Comparison of ENCODE assay signal across 10 cellular contexts in genomic region chr3:105798381-105798934, GRCh38.
DNase-seq lines count a peak whose midpoint lies in the region; ATAC-seq lines count a peak whose summit lies in the region.
"Had no signal": no experiment of that assay in that cellular context is flagged by ENCODE, and none has a peak within 500 bp of the region (broad histone marks: within the 10 kb centered on the region; RNA-seq: fewer than 3 reads in every experiment).

No MANE protein-coding gene starts in this region.

- peak overlapping the region; percentile 50 for H3K4me3 Mint-ChIP-seq in memory B cell

- no peaks in the 10 kb centered on the region for H3K36me3 Mint-ChIP-seq in memory B cell

- H3K27me3 Mint-ChIP-seq in memory B cell: no peaks in the 10 kb centered on the region

- H3K27ac Mint-ChIP-seq in memory B cell: peak overlapping the region; percentile 26

- H3K9me3 Mint-ChIP-seq in memory B cell: no peaks in the 10 kb centered on the region

- H3K4me1 Mint-ChIP-seq in memory B cell: peaks cover 42% of the 10 kb centered on the region

- DNase-seq in NOMO-1 treated with DMSO at 0.1 percent for 48 hours (lab: John Stamatoyannopoulos, UW; ENCODE audit: unreplicated experiment) (peak; percentile 72), memory B cell (ENCODE audit: low spot score in 2 of 2) (peak in 1 of 2 donors; percentile 28), SW480 (ENCODE audit: low spot score) (no peak), NCI-H226 (no peak), T-helper 9 cell (no peak)
- DNase-seq in stimulated activated naive CD4-positive, alpha-beta T cell treated with Interleukin-2 at 50 U/mL for 16 hours (lab: John Stamatoyannopoulos, UW): no peak
- DNase-seq: cortex of kidney, IMR-90 had no signal

- ATAC-seq in GM18867 (IDR thresholded peaks at IDR 0.05; ENCODE audit: unreplicated experiment) (peak; percentile 76), HG02678 (IDR thresholded peaks at IDR 0.05; ENCODE audit: unreplicated experiment) (peak; percentile 80), memory B cell (ENCODE audit: low read depth) (peak; percentile 79)
